In the genomic region with DNA sequence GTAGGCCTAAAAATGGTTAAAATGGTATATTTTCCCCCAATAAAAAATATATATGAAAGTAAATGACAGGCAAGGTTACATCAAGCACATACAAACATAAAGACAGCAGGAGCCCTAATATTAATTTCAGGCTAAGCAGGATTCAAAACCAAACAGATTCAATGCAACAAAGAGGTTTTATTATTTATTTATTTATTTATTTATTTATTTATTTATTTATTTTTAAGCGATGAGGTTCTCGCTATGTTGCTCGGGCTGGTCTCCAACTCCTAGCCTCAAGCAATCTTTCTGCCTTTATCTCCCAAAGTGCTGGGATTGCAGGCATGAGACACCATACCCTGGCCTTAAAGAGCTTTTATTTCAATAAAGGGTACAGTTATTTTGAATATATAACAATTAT, we compare ENCODE assay signal across 33 cellular contexts.
DNase-seq lines count a peak whose midpoint lies in the region; ATAC-seq, FAIRE-seq and TF ChIP-seq lines count a peak whose summit lies in the region.
"Had no signal": no experiment of that assay in that cellular context is flagged by ENCODE, and none has a peak within 500 bp of the region (broad histone marks: within the 10 kb centered on the region; RNA-seq: fewer than 3 reads in every experiment).

No MANE protein-coding gene starts in this region.

- RAD21 ChIA-PET in HCT116 (lab: Charles Lee; ENCODE audit: low non-redundant PET in 1 of 2, low total read pairs in 2 of 2, uncharacterized antibody in 2 of 2, unreplicated experiment in 2 of 2), result no interaction called here

- no peaks in the 10 kb centered on the region for H3K27me3 ChIP-seq in HCT116 (ENCODE audit: insufficient read depth, low read length)
- H3K27me3 ChIP-seq: BE2C; BLaER1; BLaER1 treated with 17β-estradiol and CSF1 and Interleukin-3, amounts not matched to agents 10 nM and 100 nM had no signal

- H3K79me2 ChIP-seq in HCT116 (ENCODE audit: insufficient read depth, low read length), result no peaks in the 10 kb centered on the region

- H3K9ac ChIP-seq in HCT116 (ENCODE audit: low read length), result no peak overlapping the region
- H3K9ac ChIP-seq: BLaER1; BLaER1 treated with 17β-estradiol and CSF1 and Interleukin-3, amounts not matched to agents 10 nM and 100 nM had no signal

- no peaks in the 10 kb centered on the region for H4K20me1 ChIP-seq in HCT116 (ENCODE audit: insufficient read depth)
- H4K20me1 ChIP-seq: BLaER1; BLaER1 treated with 17β-estradiol and CSF1 and Interleukin-3, amounts not matched to agents 10 nM and 100 nM had no signal

- BruUV-seq in HCT116 (replicated peaks; lab: Mats Ljungman, UMichigan), result no TSS peak

- no peak for TF ChIP-seq EP300 in A549 (IDR thresholded peaks at IDR 0.05)

- no peak overlapping the region for H3K4me3 Mint-ChIP-seq in chondrocyte (ENCODE audit: unreplicated experiment)
- H3K4me3 Mint-ChIP-seq: B cell; CD14-positive monocyte; CD4-positive, alpha-beta memory T cell; CD4-positive, alpha-beta T cell; CD4-positive, CD25-positive, alpha-beta regulatory T cell; CD8-positive, alpha-beta memory T cell; CD8-positive, alpha-beta T cell had no signal

- H3K27ac ChIP-seq in A549 (no peak overlapping the region), HCT116 (ENCODE audit: low read depth, low read length) (no peak overlapping the region), HEK293 (ENCODE audit: extremely low read depth, low read depth, low read length) (no peak overlapping the region)
- H3K27ac ChIP-seq: 22Rv1; BLaER1; BLaER1 treated with 17β-estradiol and CSF1 and Interleukin-3, amounts not matched to agents 10 nM and 100 nM; C4-2B had no signal

- no peaks in the 10 kb centered on the region for H3K27me3 Mint-ChIP-seq in chondrocyte (ENCODE audit: low read depth)
- H3K27me3 Mint-ChIP-seq: CD4-positive, alpha-beta T cell had no signal

- H3K9me2 ChIP-seq in HCT116 (ENCODE audit: insufficient read depth), result no peaks in the 10 kb centered on the region

- H3K36me3 ChIP-seq in HCT116 (ENCODE audit: control insufficient read depth in 1 of 2, insufficient read depth in 2 of 2, low read length in 2 of 2) (no peaks in the 10 kb centered on the region), HEK293 (ENCODE audit: control insufficient read depth in 2 of 2, insufficient read depth in 1 of 2, low read length in 2 of 2) (no peaks in the 10 kb centered on the region)
- H3K36me3 ChIP-seq: BE2C; BLaER1; BLaER1 treated with 17β-estradiol and CSF1 and Interleukin-3, amounts not matched to agents 10 nM and 100 nM had no signal

- no peak overlapping the region for H3K4me3 ChIP-seq in A549
- no peak overlapping the region for H3K4me3 ChIP-seq in HCT116 (replicated peaks in 1 of 2; ENCODE audit: low read depth in 1 of 2, low read length in 2 of 2)
- no peak overlapping the region for H3K4me3 ChIP-seq in HEK293 (ENCODE audit: low read depth, low read length)
- H3K4me3 ChIP-seq: BLaER1; BLaER1 treated with 17β-estradiol and CSF1 and Interleukin-3, amounts not matched to agents 10 nM and 100 nM had no signal

- DNase-seq in A549 (ENCODE audit: low read depth in 1 of 2, low spot score in 1 of 2) (no peak), HCT116 (ENCODE audit: low read depth, low spot score) (no peak), chondrocyte (ENCODE audit: low spot score) (no peak), A172 (ENCODE audit: low spot score) (no peak)
- DNase-seq: 8988T; ACHN; AML-193; BE2C; C1 segment of cervical spinal cord; Caco-2; Calu3; CD4-positive, alpha-beta memory T cell; CD4-positive, alpha-beta T cell; CD4-positive, CD25-positive, alpha-beta regulatory T cell; CD8-positive, alpha-beta memory T cell; CD8-positive, alpha-beta T cell; COR-L47; DMS 273 treated with DMSO at 0.1 percent for 48 hours; DMS153; DMS79; DMS79 treated with DMSO at 0.1 percent for 48 hours; DND-41; EL had no signal

- H3K4me1 ChIP-seq in A549 (0 out of 3 replicates have a peak, but pooled peaks cover 4% of the 10 kb centered on the region), HCT116 (ENCODE audit: control insufficient read depth in 1 of 2, insufficient read depth in 2 of 2, low read length in 2 of 2) (peaks cover 0 to 51% of the 10 kb centered on the region in 2 experiments; a peak in 3 of 4 replicates), HEK293 (ENCODE audit: control insufficient read depth, insufficient read depth, low read length) (no peaks in the 10 kb centered on the region)
- H3K4me1 ChIP-seq: BE2C, Caco-2 had no signal

- no peak for ATAC-seq in A549
- no peak for ATAC-seq in HCT116
- no peak for ATAC-seq in GM18868 (IDR thresholded peaks at IDR 0.05; ENCODE audit: unreplicated experiment)
- ATAC-seq: CD8-positive, alpha-beta T cell had no signal

- TF ChIP-seq RAD21 in A549 (conservative IDR thresholded peaks at IDR 0.05 in 1 of 2, IDR thresholded peaks at IDR 0.05 in 1 of 2) (no peak), HCT116 (IDR thresholded peaks at IDR 0.05; ENCODE audit: low read depth) (no peak)

- FAIRE-seq in A549 (lab: Jason Lieb, UNC), result no peak
- FAIRE-seq: A204.1, D721Med had no signal

- intact Hi-C loops in HCT116 (cut with micrococcal nuclease), result no loop called here

- CTCF ChIA-PET in A549 (lab: Yijun Ruan, JAX), result interaction anchor here (1.2 to 2.3 kb wide), 2 partner anchors 14 to 154 kb away, joined by 3 to 9 read pairs; no protein-coding TSS in a partner anchor
- CTCF ChIA-PET in HCT116 (lab: Charles Lee), result no interaction called here
- CTCF ChIA-PET in HEK293 (lab: Yijun Ruan, JAX), result interaction anchor here (0.7 to 1.4 kb wide), 5 partner anchors 14 to 262 kb away, joined by 3 to 6 read pairs (median 4); no protein-coding TSS in a partner anchor

- no peak for TF ChIP-seq POLR2A in A549 (IDR thresholded peaks at IDR 0.05; ENCODE audit: low read length)
- no peak for TF ChIP-seq POLR2A in HCT116 (IDR thresholded peaks at IDR 0.05; ENCODE audit: borderline replicate concordance, extremely low read depth, insufficient read depth, insufficient read length)

- H3K9me3 Mint-ChIP-seq in chondrocyte (ENCODE audit: low read depth), result peaks cover 14% of the 10 kb centered on the region

- 93% methylated on average over 3 of the region's 3 CpGs for WGBS in A549 (ENCODE audit: missing lambda C conversion rate)

- H3K4me2 ChIP-seq in A549 (no peak overlapping the region), HCT116 (ENCODE audit: low read length) (no peak overlapping the region)
- H3K4me2 ChIP-seq: BLaER1; BLaER1 treated with 17β-estradiol and CSF1 and Interleukin-3, amounts not matched to agents 10 nM and 100 nM had no signal

- peaks cover 21% of the 10 kb centered on the region for H3K4me1 Mint-ChIP-seq in chondrocyte (ENCODE audit: low read depth)
- H3K4me1 Mint-ChIP-seq: B cell; CD8-positive, alpha-beta memory T cell had no signal

- H2AFZ ChIP-seq in HCT116 (ENCODE audit: low read depth, low read length, poor library complexity, severe bottlenecking), result peak overlapping the region; percentile 22

- POLR2A ChIA-PET in A549 (lab: Yijun Ruan, JAX) (no interaction called here), HCT116 (lab: Charles Lee) (no interaction called here), HEK293 (lab: Yijun Ruan, JAX) (no interaction called here)

- no peak overlapping the region for H3K27ac Mint-ChIP-seq in chondrocyte (ENCODE audit: unreplicated experiment)
- H3K27ac Mint-ChIP-seq: B cell; CD14-positive monocyte; CD4-positive, alpha-beta memory T cell; CD4-positive, alpha-beta T cell; CD4-positive, CD25-positive, alpha-beta regulatory T cell; CD8-positive, alpha-beta memory T cell; CD8-positive, alpha-beta T cell had no signal

- TF ChIP-seq CTCF in A549 (IDR thresholded peaks at IDR 0.05) (no peak), HCT116 (IDR thresholded peaks at IDR 0.05 in 2 of 3, conservative IDR thresholded peaks at IDR 0.05 in 1 of 3; ENCODE audit: borderline replicate concordance in 1 of 3, insufficient read depth in 1 of 3, low read depth in 2 of 3, low read length in 2 of 3) (no peak), HEK293 (tag by site-specific recombination; IDR thresholded peaks at IDR 0.05) (no peak), chondrocyte (IDR thresholded peaks at IDR 0.05) (no peak)

- peaks cover 6% of the 10 kb centered on the region for H3K36me3 Mint-ChIP-seq in chondrocyte (ENCODE audit: low read depth)
- H3K36me3 Mint-ChIP-seq: CD14-positive monocyte; CD4-positive, alpha-beta memory T cell; CD4-positive, CD25-positive, alpha-beta regulatory T cell; CD8-positive, alpha-beta T cell had no signal

- H3K9me3 ChIP-seq in A549 (peaks cover 21% of the 10 kb centered on the region), HCT116 (ENCODE audit: control insufficient read depth in 1 of 2, insufficient read depth in 1 of 2, low read depth in 1 of 2, low read length in 2 of 2) (peaks cover 0 to under 1% of the 10 kb centered on the region in 2 experiments; a peak in 1 of 4 replicates), HEK293 (ENCODE audit: control insufficient read depth, insufficient read depth, low read depth, low read length) (no peaks in the 10 kb centered on the region)

TF ChIP-seq in A549, 52 proteins besides CTCF, POLR2A, EP300 and RAD21:
- TF ChIP-seq CEBPB (IDR thresholded peaks at IDR 0.05), result no peak
- TF ChIP-seq ZC3H11A (IDR thresholded peaks at IDR 0.05), result peak; percentile 89

TF ChIP-seq in HCT116, 20 proteins besides CTCF, POLR2A, EP300 and RAD21 (continues in another document):
- TF ChIP-seq SRF (IDR thresholded peaks at IDR 0.05; ENCODE audit: low read depth) (no peak), SP1 (IDR thresholded peaks at IDR 0.05; ENCODE audit: low read depth) (no peak), SIN3A (IDR thresholded peaks at IDR 0.05; ENCODE audit: low read depth) (no peak), JUND (IDR thresholded peaks at IDR 0.05) (no peak), EZH2 (IDR thresholded peaks at IDR 0.05) (no peak)
- TF ChIP-seq, protein P1, sequence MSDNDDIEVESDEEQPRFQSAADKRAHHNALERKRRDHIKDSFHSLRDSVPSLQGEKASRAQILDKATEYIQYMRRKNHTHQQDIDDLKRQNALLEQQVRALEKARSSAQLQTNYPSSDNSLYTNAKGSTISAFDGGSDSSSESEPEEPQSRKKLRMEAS (IDR thresholded peaks at IDR 0.05), result no peak

TF ChIP-seq in HEK293, 187 proteins besides CTCF, POLR2A, EP300 and RAD21 (continues in another document):
- TF ChIP-seq ZSCAN16 (tag by site-specific recombination; IDR thresholded peaks at IDR 0.05) (no peak), ZNF585B (tag by site-specific recombination; IDR thresholded peaks at IDR 0.05) (no peak), ZIC2 (tag by site-specific recombination; IDR thresholded peaks at IDR 0.05) (no peak), ZNF175 (tag by site-specific recombination; IDR thresholded peaks at IDR 0.05) (no peak), ZNF266 (tag by site-specific recombination; IDR thresholded peaks at IDR 0.05; ENCODE audit: low read depth) (no peak), ZNF664 (tag by site-specific recombination; IDR thresholded peaks at IDR 0.05) (0 out of 2 replicates have a peak, but pooled peaks have one; percentile 35), KLF7 (tag by site-specific recombination; IDR thresholded peaks at IDR 0.05; ENCODE audit: borderline replicate concordance) (no peak), IKZF3 (tag by site-specific recombination; IDR thresholded peaks at IDR 0.05) (no peak), ZNF335 (tag by site-specific recombination; conservative IDR thresholded peaks at IDR 0.05) (no peak), ZNF623 (tag by site-specific recombination; IDR thresholded peaks at IDR 0.05) (peak; percentile 50), ZSCAN30 (tag by site-specific recombination; IDR thresholded peaks at IDR 0.05) (no peak), KLF10 (tag by site-specific recombination; IDR thresholded peaks at IDR 0.05) (no peak)
